In genomic region chr11:118272001-118272400, GRCh38 we compare ENCODE assay signal across 1 cellular context.
TF ChIP-seq lines count a peak whose summit lies in the region.

No MANE protein-coding gene starts in this region.

TF ChIP-seq in GM12878, 131 proteins besides CTCF, POLR2A, EP300 and RAD21:
- no peak for TF ChIP-seq ZNF217 (IDR thresholded peaks at IDR 0.05)
- no peak for TF ChIP-seq HDAC6 (IDR thresholded peaks at IDR 0.05; ENCODE audit: unreplicated experiment)
